ENCODE assay signal across 1 cellular context in the genomic region with DNA sequence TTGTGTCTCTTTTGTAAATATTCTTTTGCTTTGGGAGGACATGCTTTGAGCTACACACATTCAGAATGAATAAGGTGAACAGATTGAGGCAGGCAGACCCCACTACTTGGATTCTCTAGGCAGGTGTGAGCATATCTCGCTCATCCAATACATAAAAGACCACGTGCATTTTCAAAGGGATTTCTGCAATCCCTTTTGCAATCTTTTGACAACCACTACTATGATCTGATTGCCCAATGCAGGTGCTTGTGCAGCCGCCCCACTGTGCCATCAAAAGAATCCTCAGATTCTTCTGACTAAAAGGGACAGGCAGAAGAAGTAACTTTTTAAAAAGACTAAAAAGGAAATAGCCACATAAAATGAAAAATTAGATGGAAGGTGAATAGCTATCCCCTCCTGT.
A peak's percentile ranks its signal among the peaks of the same experiment; 100 is the strongest.
TF ChIP-seq lines count a peak whose summit lies in the region.

No MANE protein-coding gene starts in this region.

TF ChIP-seq in HepG2, 621 proteins besides CTCF, POLR2A, EP300 and RAD21 (continued from another document and continues in another):
- TF ChIP-seq, protein P1, sequence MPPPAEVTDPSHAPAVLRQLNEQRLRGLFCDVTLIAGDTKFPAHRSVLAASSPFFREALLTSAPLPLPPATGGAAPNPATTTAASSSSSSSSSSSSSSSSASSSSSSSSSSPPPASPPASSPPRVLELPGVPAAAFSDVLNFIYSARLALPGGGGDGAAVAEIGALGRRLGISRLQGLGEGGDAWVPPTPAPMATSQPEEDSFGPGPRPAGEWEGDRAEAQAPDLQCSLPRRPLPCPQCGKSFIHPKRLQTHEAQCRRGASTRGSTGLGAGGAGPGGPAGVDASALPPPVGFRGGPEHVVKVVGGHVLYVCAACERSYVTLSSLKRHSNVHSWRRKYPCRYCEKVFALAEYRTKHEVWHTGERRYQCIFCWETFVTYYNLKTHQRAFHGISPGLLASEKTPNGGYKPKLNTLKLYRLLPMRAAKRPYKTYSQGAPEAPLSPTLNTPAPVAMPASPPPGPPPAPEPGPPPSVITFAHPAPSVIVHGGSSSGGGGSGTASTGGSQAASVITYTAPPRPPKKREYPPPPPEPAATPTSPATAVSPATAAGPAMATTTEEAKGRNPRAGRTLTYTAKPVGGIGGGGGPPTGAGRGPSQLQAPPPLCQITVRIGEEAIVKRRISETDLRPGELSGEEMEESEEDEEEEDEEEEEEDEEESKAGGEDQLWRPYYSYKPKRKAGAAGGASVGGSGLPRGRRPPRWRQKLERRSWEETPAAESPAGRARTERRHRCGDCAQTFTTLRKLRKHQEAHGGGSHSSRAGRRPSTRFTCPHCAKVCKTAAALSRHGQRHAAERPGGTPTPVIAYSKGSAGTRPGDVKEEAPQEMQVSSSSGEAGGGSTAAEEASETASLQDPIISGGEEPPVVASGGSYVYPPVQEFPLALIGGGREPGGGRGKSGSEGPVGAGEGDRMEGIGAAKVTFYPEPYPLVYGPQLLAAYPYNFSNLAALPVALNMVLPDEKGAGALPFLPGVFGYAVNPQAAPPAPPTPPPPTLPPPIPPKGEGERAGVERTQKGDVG (CRISPR knock-in tag; IDR thresholded peaks at IDR 0.05; ENCODE audit: borderline replicate concordance) = no peak
- TF ChIP-seq KAT7 (CRISPR knock-in tag; IDR thresholded peaks at IDR 0.05; ENCODE audit: borderline replicate concordance) (no peak), NRL (CRISPR knock-in tag; IDR thresholded peaks at IDR 0.05; ENCODE audit: borderline replicate concordance) (no peak), TP53 (CRISPR knock-in tag; conservative IDR thresholded peaks at IDR 0.05) (no peak), KLF13 (CRISPR knock-in tag; IDR thresholded peaks at IDR 0.05) (no peak), ZBTB42 (CRISPR knock-in tag; IDR thresholded peaks at IDR 0.05) (no peak), KDM4B (CRISPR knock-in tag; IDR thresholded peaks at IDR 0.05) (peak; percentile 55; the same call in 1 of the 2 replicates), ZNF7 (CRISPR knock-in tag; IDR thresholded peaks at IDR 0.05) (peak; percentile 17; the same call in 1 of the 2 replicates), ZZZ3 (CRISPR knock-in tag; IDR thresholded peaks at IDR 0.05; ENCODE audit: borderline replicate concordance) (no peak), ZNF510 (CRISPR knock-in tag; IDR thresholded peaks at IDR 0.05; ENCODE audit: low read depth) (no peak), NFKB2 (CRISPR knock-in tag; IDR thresholded peaks at IDR 0.05; ENCODE audit: borderline replicate concordance) (no peak), SOX5 (CRISPR knock-in tag; IDR thresholded peaks at IDR 0.05; ENCODE audit: borderline replicate concordance) (peak; percentile 77; the same call in 1 of the 2 replicates), TEAD3 (CRISPR knock-in tag; optimal IDR thresholded peaks at IDR 0.05; ENCODE audit: borderline replicate concordance) (peak; percentile 54), CHCHD3 (CRISPR knock-in tag; IDR thresholded peaks at IDR 0.05) (no peak), KLF16 (CRISPR knock-in tag; IDR thresholded peaks at IDR 0.05) (peak in 1 of 2 experiments; percentile 49; a peak in 1 of 4 replicates), ZNF772 (CRISPR knock-in tag; IDR thresholded peaks at IDR 0.05) (0 out of 2 replicates have a peak, but pooled peaks have one; percentile 32), TAF15 (IDR thresholded peaks at IDR 0.05; ENCODE audit: low read depth, low read length, poor library complexity, severe bottlenecking) (no peak), ZNF605 (CRISPR knock-in tag; IDR thresholded peaks at IDR 0.05) (no peak), ZNF33B (CRISPR knock-in tag; IDR thresholded peaks at IDR 0.05) (no peak), NR3C1 (CRISPR knock-in tag; IDR thresholded peaks at IDR 0.05) (no peak), ZFP41 (CRISPR knock-in tag; IDR thresholded peaks at IDR 0.05; ENCODE audit: borderline replicate concordance) (no peak), SYNCRIP (IDR thresholded peaks at IDR 0.05; ENCODE audit: insufficient read depth, low read depth, low read length) (no peak), KDM5A (IDR thresholded peaks at IDR 0.05; ENCODE audit: borderline replicate concordance, low read length) (no peak), SP5 (CRISPR knock-in tag; IDR thresholded peaks at IDR 0.05; ENCODE audit: borderline replicate concordance, low read depth) (no peak), ZFP36 (IDR thresholded peaks at IDR 0.05; ENCODE audit: borderline replicate concordance, low read depth, low read length, partially characterized antibody) (no peak), SKI (IDR thresholded peaks at IDR 0.05; ENCODE audit: partially characterized antibody) (no peak), EHMT2 (IDR thresholded peaks at IDR 0.05; ENCODE audit: borderline replicate concordance, low read depth, low read length) (peak; percentile 35; the same call in 1 of the 2 replicates), XRCC5 (optimal IDR thresholded peaks at IDR 0.05; ENCODE audit: low read length) (no peak), FIP1L1 (IDR thresholded peaks at IDR 0.05; ENCODE audit: borderline replicate concordance, insufficient read depth, low read depth, low read length) (no peak), GABPB1 (CRISPR knock-in tag; IDR thresholded peaks at IDR 0.05) (no peak), ZNF260 (CRISPR knock-in tag; IDR thresholded peaks at IDR 0.05; ENCODE audit: borderline replicate concordance, low read depth) (no peak), TBX2 (CRISPR knock-in tag; IDR thresholded peaks at IDR 0.05; ENCODE audit: borderline replicate concordance) (peak; percentile 44; the same call in 1 of the 2 replicates), SNAI1 (CRISPR knock-in tag; IDR thresholded peaks at IDR 0.05; ENCODE audit: borderline replicate concordance) (no peak)
- TF ChIP-seq, protein P2, sequence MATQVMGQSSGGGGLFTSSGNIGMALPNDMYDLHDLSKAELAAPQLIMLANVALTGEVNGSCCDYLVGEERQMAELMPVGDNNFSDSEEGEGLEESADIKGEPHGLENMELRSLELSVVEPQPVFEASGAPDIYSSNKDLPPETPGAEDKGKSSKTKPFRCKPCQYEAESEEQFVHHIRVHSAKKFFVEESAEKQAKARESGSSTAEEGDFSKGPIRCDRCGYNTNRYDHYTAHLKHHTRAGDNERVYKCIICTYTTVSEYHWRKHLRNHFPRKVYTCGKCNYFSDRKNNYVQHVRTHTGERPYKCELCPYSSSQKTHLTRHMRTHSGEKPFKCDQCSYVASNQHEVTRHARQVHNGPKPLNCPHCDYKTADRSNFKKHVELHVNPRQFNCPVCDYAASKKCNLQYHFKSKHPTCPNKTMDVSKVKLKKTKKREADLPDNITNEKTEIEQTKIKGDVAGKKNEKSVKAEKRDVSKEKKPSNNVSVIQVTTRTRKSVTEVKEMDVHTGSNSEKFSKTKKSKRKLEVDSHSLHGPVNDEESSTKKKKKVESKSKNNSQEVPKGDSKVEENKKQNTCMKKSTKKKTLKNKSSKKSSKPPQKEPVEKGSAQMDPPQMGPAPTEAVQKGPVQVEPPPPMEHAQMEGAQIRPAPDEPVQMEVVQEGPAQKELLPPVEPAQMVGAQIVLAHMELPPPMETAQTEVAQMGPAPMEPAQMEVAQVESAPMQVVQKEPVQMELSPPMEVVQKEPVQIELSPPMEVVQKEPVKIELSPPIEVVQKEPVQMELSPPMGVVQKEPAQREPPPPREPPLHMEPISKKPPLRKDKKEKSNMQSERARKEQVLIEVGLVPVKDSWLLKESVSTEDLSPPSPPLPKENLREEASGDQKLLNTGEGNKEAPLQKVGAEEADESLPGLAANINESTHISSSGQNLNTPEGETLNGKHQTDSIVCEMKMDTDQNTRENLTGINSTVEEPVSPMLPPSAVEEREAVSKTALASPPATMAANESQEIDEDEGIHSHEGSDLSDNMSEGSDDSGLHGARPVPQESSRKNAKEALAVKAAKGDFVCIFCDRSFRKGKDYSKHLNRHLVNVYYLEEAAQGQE (IDR thresholded peaks at IDR 0.05; ENCODE audit: borderline replicate concordance in 1 of 2, low read depth in 1 of 2, low read length in 2 of 2) = no peak
- TF ChIP-seq, protein P3, sequence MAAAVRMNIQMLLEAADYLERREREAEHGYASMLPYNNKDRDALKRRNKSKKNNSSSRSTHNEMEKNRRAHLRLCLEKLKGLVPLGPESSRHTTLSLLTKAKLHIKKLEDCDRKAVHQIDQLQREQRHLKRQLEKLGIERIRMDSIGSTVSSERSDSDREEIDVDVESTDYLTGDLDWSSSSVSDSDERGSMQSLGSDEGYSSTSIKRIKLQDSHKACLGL (CRISPR knock-in tag; IDR thresholded peaks at IDR 0.05) = no peak
- TF ChIP-seq, protein P4, sequence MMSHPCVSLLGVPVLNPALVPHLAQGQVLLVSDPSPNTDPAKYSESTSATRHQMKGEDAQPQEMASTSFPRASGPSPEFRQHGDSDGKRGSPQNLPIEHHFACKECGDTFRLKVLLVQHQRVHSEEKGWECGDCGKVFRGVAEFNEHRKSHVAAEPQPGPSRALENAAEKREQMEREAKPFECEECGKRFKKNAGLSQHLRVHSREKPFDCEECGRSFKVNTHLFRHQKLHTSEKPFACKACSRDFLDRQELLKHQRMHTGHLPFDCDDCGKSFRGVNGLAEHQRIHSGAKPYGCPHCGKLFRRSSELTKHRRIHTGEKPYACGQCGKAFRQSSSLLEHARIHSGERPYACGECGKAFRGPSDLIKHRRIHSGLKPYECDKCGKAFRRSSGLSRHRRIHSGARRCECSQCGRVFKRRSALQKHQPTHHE (CRISPR knock-in tag; IDR thresholded peaks at IDR 0.05; ENCODE audit: borderline replicate concordance) = no peak
- TF ChIP-seq, protein P5, sequence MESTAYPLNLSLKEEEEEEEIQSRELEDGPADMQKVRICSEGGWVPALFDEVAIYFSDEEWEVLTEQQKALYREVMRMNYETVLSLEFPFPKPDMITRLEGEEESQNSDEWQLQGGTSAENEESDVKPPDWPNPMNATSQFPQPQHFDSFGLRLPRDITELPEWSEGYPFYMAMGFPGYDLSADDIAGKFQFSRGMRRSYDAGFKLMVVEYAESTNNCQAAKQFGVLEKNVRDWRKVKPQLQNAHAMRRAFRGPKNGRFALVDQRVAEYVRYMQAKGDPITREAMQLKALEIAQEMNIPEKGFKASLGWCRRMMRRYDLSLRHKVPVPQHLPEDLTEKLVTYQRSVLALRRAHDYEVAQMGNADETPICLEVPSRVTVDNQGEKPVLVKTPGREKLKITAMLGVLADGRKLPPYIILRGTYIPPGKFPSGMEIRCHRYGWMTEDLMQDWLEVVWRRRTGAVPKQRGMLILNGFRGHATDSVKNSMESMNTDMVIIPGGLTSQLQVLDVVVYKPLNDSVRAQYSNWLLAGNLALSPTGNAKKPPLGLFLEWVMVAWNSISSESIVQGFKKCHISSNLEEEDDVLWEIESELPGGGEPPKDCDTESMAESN (CRISPR knock-in tag; conservative IDR thresholded peaks at IDR 0.05) = no peak
- TF ChIP-seq, protein P6, sequence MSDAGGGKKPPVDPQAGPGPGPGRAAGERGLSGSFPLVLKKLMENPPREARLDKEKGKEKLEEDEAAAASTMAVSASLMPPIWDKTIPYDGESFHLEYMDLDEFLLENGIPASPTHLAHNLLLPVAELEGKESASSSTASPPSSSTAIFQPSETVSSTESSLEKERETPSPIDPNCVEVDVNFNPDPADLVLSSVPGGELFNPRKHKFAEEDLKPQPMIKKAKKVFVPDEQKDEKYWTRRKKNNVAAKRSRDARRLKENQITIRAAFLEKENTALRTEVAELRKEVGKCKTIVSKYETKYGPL (CRISPR knock-in tag; IDR thresholded peaks at IDR 0.05) = no peak
- TF ChIP-seq, protein P7, sequence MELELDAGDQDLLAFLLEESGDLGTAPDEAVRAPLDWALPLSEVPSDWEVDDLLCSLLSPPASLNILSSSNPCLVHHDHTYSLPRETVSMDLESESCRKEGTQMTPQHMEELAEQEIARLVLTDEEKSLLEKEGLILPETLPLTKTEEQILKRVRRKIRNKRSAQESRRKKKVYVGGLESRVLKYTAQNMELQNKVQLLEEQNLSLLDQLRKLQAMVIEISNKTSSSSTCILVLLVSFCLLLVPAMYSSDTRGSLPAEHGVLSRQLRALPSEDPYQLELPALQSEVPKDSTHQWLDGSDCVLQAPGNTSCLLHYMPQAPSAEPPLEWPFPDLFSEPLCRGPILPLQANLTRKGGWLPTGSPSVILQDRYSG (CRISPR knock-in tag; IDR thresholded peaks at IDR 0.05) = no peak
- TF ChIP-seq, protein P8, sequence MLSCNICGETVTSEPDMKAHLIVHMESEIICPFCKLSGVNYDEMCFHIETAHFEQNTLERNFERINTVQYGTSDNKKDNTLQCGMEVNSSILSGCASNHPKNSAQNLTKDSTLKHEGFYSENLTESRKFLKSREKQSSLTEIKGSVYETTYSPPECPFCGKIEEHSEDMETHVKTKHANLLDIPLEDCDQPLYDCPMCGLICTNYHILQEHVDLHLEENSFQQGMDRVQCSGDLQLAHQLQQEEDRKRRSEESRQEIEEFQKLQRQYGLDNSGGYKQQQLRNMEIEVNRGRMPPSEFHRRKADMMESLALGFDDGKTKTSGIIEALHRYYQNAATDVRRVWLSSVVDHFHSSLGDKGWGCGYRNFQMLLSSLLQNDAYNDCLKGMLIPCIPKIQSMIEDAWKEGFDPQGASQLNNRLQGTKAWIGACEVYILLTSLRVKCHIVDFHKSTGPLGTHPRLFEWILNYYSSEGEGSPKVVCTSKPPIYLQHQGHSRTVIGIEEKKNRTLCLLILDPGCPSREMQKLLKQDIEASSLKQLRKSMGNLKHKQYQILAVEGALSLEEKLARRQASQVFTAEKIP (CRISPR knock-in tag; IDR thresholded peaks at IDR 0.05; ENCODE audit: borderline replicate concordance) = no peak
- TF ChIP-seq, protein P9, sequence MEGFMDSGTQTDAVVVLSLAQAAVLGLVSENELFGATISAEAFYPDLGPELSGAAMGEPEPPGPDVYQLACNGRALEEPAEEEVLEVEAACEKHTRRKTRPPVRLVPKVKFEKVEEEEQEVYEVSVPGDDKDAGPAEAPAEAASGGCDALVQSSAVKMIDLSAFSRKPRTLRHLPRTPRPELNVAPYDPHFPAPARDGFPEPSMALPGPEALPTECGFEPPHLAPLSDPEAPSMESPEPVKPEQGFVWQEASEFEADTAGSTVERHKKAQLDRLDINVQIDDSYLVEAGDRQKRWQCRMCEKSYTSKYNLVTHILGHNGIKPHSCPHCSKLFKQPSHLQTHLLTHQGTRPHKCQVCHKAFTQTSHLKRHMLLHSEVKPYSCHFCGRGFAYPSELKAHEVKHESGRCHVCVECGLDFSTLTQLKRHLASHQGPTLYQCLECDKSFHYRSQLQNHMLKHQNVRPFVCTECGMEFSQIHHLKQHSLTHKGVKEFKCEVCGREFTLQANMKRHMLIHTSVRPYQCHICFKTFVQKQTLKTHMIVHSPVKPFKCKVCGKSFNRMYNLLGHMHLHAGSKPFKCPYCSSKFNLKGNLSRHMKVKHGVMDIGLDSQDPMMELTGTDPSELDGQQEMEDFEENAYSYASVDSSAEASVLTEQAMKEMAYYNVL (CRISPR knock-in tag; IDR thresholded peaks at IDR 0.05; ENCODE audit: borderline replicate concordance) = no peak
- TF ChIP-seq, protein P10, sequence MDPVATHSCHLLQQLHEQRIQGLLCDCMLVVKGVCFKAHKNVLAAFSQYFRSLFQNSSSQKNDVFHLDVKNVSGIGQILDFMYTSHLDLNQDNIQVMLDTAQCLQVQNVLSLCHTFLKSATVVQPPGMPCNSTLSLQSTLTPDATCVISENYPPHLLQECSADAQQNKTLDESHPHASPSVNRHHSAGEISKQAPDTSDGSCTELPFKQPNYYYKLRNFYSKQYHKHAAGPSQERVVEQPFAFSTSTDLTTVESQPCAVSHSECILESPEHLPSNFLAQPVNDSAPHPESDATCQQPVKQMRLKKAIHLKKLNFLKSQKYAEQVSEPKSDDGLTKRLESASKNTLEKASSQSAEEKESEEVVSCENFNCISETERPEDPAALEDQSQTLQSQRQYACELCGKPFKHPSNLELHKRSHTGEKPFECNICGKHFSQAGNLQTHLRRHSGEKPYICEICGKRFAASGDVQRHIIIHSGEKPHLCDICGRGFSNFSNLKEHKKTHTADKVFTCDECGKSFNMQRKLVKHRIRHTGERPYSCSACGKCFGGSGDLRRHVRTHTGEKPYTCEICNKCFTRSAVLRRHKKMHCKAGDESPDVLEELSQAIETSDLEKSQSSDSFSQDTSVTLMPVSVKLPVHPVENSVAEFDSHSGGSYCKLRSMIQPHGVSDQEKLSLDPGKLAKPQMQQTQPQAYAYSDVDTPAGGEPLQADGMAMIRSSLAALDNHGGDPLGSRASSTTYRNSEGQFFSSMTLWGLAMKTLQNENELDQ (CRISPR knock-in tag; IDR thresholded peaks at IDR 0.05; ENCODE audit: borderline replicate concordance) = no peak
